27 cellular contexts compared by ENCODE assay signal in the genomic region with DNA sequence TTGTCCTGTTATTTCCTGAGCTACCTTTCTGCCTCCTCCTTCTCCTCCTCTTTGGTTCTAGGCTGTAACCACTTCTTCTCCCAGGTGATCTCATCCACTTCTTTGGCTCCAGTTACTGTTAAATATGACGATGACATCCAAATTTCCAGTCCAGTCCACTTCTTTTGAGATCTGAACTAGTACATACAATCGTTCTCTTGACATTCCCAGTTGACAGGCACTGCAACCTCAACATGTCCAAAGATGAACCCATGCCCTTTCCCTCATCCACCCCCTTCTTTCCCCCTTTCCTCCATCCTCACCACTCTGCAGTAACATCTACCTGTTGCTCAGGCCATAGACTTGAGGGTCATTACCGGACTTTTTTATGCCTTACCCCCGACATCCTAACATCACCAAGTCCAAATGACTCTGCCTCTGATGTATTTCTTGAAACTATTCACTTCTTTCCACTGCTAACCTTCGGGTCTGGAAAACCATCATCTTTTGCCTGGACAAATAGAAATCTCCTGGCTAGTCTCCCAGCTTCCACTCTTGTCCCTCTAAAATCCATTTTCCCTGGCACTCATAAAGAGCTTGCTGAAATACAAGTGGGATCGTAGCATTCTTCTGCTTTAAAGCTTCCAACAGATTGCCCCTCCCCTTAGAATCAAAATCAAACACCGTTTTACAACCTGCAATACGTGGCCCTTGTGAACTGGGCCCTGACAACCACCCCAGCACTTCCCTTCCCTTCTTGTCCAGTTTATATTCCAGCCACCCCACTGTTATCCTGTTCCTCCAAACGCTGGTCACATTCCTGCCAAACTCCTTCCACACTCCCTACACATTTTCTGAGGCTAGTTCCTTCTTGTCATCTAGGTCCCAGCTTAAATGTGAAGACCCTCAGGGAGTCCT. TPM values are rescaled to one million over a fixed set of nuclear protein-coding genes. Genes with fewer than 3 reads are reported as not detected.
DNase-seq lines count a peak whose midpoint lies in the region; ATAC-seq and TF ChIP-seq lines count a peak whose summit lies in the region.
"Had no signal": no experiment of that assay in that cellular context is flagged by ENCODE, and none has a peak within 500 bp of the region (broad histone marks: within the 10 kb centered on the region; RNA-seq: fewer than 3 reads in every experiment).

No MANE protein-coding gene starts in this region.

- 83 to 88% (median 87%) methylated on average over 9 of the region's 9 CpGs for WGBS in adrenal gland, 4 donors

- POLR2A ChIA-PET in HEK293 (lab: Yijun Ruan, JAX): no interaction called here

- TF ChIP-seq CTCF in HEK293 (tag by site-specific recombination; IDR thresholded peaks at IDR 0.05): no peak
- TF ChIP-seq CTCF in osteocyte (IDR thresholded peaks at IDR 0.05): no peak
- no peak for TF ChIP-seq CTCF in adrenal gland (IDR thresholded peaks at IDR 0.05)

- no peak for TF ChIP-seq POLR2A in adrenal gland (IDR thresholded peaks at IDR 0.05)

- no peak overlapping the region for H3K4me3 Mint-ChIP-seq in osteocyte (ENCODE audit: unreplicated experiment)
- H3K4me3 Mint-ChIP-seq: activated naive CD8-positive, alpha-beta T cell; CD4-positive, alpha-beta T cell; natural killer cell; T-helper 2 cell treated with Interferon-gamma antibody and Interleukin-4, amounts not matched to agents 5 μg/mL and 100 μg/mL, for 36 hours; WTC11 had no signal

- H3K36me3 Mint-ChIP-seq in osteocyte (ENCODE audit: unreplicated experiment): peaks cover 48% of the 10 kb centered on the region
- H3K36me3 Mint-ChIP-seq: WTC11 had no signal

- H3K4me3 ChIP-seq in HEK293 (ENCODE audit: low read depth, low read length) (no peak overlapping the region), adrenal gland (no peak overlapping the region)
- H3K4me3 ChIP-seq: heart right ventricle, ovary had no signal

- peaks cover 22% of the 10 kb centered on the region for H3K4me1 Mint-ChIP-seq in osteocyte (ENCODE audit: unreplicated experiment)

- H3K36me3 ChIP-seq in HEK293 (ENCODE audit: control insufficient read depth in 2 of 2, insufficient read depth in 1 of 2, low read length in 2 of 2) (peaks cover 0 to 25% of the 10 kb centered on the region in 2 experiments; a peak in 1 of 3 replicates), adrenal gland (replicated peaks in 1 of 2) (peaks cover 0 to 22% of the 10 kb centered on the region in 2 donors)
- H3K36me3 ChIP-seq: ovary had no signal

- peak overlapping the region; percentile 60 for H3K27ac Mint-ChIP-seq in osteocyte (ENCODE audit: unreplicated experiment)
- H3K27ac Mint-ChIP-seq: activated naive CD8-positive, alpha-beta T cell; CD4-positive, alpha-beta T cell; T-helper 2 cell treated with Interferon-gamma antibody and Interleukin-4, amounts not matched to agents 5 μg/mL and 100 μg/mL, for 36 hours; WTC11 had no signal

- no peaks in the 10 kb centered on the region for H3K27me3 ChIP-seq in adrenal gland
- H3K27me3 ChIP-seq: heart right ventricle, ovary had no signal

- CTCF ChIA-PET in HEK293 (lab: Yijun Ruan, JAX): interaction anchor here (0.6 to 0.9 kb wide), 4 partner anchors 72 to 563 kb away, joined by 3 to 6 read pairs (median 4); no protein-coding TSS in a partner anchor

- H3K9me3 ChIP-seq in HEK293 (ENCODE audit: control insufficient read depth, insufficient read depth, low read depth, low read length): no peaks in the 10 kb centered on the region
- no peaks in the 10 kb centered on the region for H3K9me3 ChIP-seq in adrenal gland (replicated peaks in 1 of 3)
- H3K9me3 ChIP-seq: heart right ventricle, ovary had no signal

- ATAC-seq in HG02571 (IDR thresholded peaks at IDR 0.05; ENCODE audit: unreplicated experiment): no peak
- no peak for ATAC-seq in GM18519 (IDR thresholded peaks at IDR 0.05; ENCODE audit: low FRiP score, unreplicated experiment)
- ATAC-seq: natural killer cell, SK-N-SH treated with all-trans-retinoic acid at 6 μM for 48 hours, WTC11 had no signal

- DNase-seq in DMS79 (lab: John Stamatoyannopoulos, UW): peak; percentile 19
- peak; percentile 41 for DNase-seq in cerebellar cortex (ENCODE audit: low spot score)
- DNase-seq in osteocyte (ENCODE audit: extremely low spot score, unreplicated experiment): no peak
- no peak for DNase-seq in adrenal gland
- DNase-seq: activated CD4-positive, alpha-beta T cell treated with anti-CD3 and anti-CD28 coated beads, Interleukin-2, amount 50 U/mL, for 1 hour; CD4-positive, alpha-beta T cell; DMS 273 treated with DMSO at 0.1 percent for 48 hours; effector CD4-positive, alpha-beta T cell; erythroblast; heart right ventricle; Kasumi-1; MV-4-11; natural killer cell; NCI-H1694 treated with DMSO at 0.1 percent for 48 hours; NCI-H345; NCI-H748 treated with DMSO at 0.1 percent for 48 hours; ovary; stimulated activated CD4-positive, alpha-beta T cell treated with anti-CD3 and anti-CD28 coated beads, Interleukin-4, amount 100 ng/mL, for 24 hours; stimulated activated naive CD4-positive, alpha-beta T cell had no signal

- intact Hi-C loops in adrenal gland (cut with DNase I): no loop called here

- H3K27ac ChIP-seq in HEK293 (ENCODE audit: extremely low read depth, low read depth, low read length): no peak overlapping the region
- H3K27ac ChIP-seq in adrenal gland: peak overlapping the region in 1 of 5 donors; percentile 0
- H3K27ac ChIP-seq: ovary, RWPE1 had no signal

- H3K4me1 ChIP-seq in HEK293 (ENCODE audit: control insufficient read depth, insufficient read depth, low read length) (no peaks in the 10 kb centered on the region), adrenal gland (replicated peaks in 1 of 2) (peaks cover 0 to 23% of the 10 kb centered on the region in 2 donors)

- H3K27me3 Mint-ChIP-seq in osteocyte (ENCODE audit: unreplicated experiment): no peaks in the 10 kb centered on the region
- H3K27me3 Mint-ChIP-seq: activated naive CD8-positive, alpha-beta T cell; CD4-positive, alpha-beta T cell had no signal

- no peaks in the 10 kb centered on the region for H3K9me3 Mint-ChIP-seq in osteocyte (ENCODE audit: unreplicated experiment)
- H3K9me3 Mint-ChIP-seq: CD4-positive, alpha-beta T cell; natural killer cell; T-helper 2 cell treated with Interferon-gamma antibody and Interleukin-4, amounts not matched to agents 5 μg/mL and 100 μg/mL, for 36 hours; WTC11 had no signal

TF ChIP-seq in HEK293, 187 proteins besides CTCF, POLR2A, EP300 and RAD21 (continues in another document):
- TF ChIP-seq, protein P1, sequence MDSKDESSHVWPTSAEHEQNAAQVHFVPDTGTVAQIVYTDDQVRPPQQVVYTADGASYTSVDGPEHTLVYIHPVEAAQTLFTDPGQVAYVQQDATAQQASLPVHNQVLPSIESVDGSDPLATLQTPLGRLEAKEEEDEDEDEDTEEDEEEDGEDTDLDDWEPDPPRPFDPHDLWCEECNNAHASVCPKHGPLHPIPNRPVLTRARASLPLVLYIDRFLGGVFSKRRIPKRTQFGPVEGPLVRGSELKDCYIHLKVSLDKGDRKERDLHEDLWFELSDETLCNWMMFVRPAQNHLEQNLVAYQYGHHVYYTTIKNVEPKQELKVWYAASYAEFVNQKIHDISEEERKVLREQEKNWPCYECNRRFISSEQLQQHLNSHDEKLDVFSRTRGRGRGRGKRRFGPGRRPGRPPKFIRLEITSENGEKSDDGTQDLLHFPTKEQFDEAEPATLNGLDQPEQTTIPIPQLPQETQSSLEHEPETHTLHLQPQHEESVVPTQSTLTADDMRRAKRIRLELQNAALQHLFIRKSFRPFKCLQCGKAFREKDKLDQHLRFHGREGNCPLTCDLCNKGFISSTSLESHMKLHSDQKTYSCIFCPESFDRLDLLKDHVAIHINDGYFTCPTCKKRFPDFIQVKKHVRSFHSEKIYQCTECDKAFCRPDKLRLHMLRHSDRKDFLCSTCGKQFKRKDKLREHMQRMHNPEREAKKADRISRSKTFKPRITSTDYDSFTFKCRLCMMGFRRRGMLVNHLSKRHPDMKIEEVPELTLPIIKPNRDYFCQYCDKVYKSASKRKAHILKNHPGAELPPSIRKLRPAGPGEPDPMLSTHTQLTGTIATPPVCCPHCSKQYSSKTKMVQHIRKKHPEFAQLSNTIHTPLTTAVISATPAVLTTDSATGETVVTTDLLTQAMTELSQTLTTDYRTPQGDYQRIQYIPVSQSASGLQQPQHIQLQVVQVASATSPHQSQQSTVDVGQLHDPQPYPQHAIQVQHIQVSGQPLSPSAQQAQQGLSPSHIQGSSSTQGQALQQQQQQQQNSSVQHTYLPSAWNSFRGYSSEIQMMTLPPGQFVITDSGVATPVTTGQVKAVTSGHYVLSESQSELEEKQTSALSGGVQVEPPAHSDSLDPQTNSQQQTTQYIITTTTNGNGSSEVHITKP (tag by site-specific recombination; IDR thresholded peaks at IDR 0.05): peak; percentile 52
- TF ChIP-seq ZNF404 (tag by site-specific recombination; IDR thresholded peaks at IDR 0.05) (no peak), ZFHX2 (tag by site-specific recombination; conservative IDR thresholded peaks at IDR 0.05) (no peak), ZNF658 (tag by site-specific recombination; IDR thresholded peaks at IDR 0.05) (no peak), ZNF175 (tag by site-specific recombination; IDR thresholded peaks at IDR 0.05) (no peak), SCRT2 (tag by site-specific recombination; IDR thresholded peaks at IDR 0.05) (peak; percentile 89)
- TF ChIP-seq, protein P2, sequence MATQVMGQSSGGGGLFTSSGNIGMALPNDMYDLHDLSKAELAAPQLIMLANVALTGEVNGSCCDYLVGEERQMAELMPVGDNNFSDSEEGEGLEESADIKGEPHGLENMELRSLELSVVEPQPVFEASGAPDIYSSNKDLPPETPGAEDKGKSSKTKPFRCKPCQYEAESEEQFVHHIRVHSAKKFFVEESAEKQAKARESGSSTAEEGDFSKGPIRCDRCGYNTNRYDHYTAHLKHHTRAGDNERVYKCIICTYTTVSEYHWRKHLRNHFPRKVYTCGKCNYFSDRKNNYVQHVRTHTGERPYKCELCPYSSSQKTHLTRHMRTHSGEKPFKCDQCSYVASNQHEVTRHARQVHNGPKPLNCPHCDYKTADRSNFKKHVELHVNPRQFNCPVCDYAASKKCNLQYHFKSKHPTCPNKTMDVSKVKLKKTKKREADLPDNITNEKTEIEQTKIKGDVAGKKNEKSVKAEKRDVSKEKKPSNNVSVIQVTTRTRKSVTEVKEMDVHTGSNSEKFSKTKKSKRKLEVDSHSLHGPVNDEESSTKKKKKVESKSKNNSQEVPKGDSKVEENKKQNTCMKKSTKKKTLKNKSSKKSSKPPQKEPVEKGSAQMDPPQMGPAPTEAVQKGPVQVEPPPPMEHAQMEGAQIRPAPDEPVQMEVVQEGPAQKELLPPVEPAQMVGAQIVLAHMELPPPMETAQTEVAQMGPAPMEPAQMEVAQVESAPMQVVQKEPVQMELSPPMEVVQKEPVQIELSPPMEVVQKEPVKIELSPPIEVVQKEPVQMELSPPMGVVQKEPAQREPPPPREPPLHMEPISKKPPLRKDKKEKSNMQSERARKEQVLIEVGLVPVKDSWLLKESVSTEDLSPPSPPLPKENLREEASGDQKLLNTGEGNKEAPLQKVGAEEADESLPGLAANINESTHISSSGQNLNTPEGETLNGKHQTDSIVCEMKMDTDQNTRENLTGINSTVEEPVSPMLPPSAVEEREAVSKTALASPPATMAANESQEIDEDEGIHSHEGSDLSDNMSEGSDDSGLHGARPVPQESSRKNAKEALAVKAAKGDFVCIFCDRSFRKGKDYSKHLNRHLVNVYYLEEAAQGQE (tag by site-specific recombination; IDR thresholded peaks at IDR 0.05): no peak

RNA-seq across cellular contexts. Expression of a gene that starts 31.5 kb away (rescaled TPM):
- total RNA-seq in osteocyte (83.4 and 85.3 TPM in 2 replicates), adrenal gland (10 to 100 TPM; 34.3 to 80.7 (median 45.3) TPM)
- polyA plus RNA-seq in adrenal gland: 10 to 100 TPM; 16.8 to 34.1 (median 17.1) TPM

Comparison
In these comparisons a context has a peak if more than half of its experiments do, and no peak if none do; other contexts are left out.
1. DNase-seq: peak in DMS79 (single experiment) and cerebellar cortex (single experiment); none in osteocyte (single experiment) and adrenal gland (0 of 7).